ENCODE assay signal across 8 cellular contexts in the genomic region with DNA sequence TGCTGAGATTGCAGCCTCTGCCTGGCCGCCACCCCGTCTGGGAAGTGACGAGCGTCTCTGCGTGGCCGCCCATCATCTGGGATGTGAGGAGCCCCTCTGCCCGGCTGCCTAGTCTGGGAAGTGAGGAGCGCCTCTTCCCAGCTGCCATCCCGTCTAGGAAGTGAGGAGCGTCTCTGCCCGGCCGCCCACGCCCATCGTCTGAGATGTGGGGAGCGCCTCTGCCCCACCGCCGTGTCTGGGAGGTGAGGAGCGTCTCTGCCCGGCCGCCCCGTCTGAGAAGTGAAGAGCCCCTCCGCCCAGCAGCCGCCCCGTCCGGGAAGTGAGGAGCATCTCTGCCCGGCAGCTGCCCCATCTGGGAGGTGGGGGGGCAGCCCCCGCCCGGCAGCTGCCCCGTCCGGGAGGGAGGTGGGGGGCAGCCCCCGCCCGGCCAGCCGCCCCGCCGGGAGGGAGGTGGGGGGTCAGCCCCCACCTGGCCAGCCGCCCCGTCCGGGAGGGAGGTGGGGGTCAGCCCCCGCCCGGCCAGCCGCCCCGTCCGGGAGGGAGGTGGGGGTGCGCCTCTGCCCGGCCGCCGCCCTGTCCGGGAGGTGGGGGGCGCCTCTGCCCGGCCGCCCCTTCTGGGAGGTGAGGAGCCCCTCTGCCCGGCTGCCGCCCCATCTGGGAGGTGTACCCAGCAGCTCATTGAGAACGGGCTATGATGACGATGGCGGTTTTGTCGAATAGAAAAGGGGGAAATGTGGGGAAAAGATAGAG. TPM values are rescaled to one million over a fixed set of nuclear protein-coding genes. Genes with fewer than 3 reads are reported as not detected.
"Had no signal": no experiment of that assay in that cellular context is flagged by ENCODE, and none has a peak within 500 bp of the region (broad histone marks: within the 10 kb centered on the region; RNA-seq: fewer than 3 reads in every experiment).

No MANE protein-coding gene starts in this region.

RNA-seq across cellular contexts. Expression of a gene that starts 25.6 kb away (rescaled TPM):
- total RNA-seq: stomach, suprapubic skin, temporal lobe, transverse colon, upper lobe of right lung, ureter, urinary bladder, vagina had no signal
